Comparison of ENCODE assay signal across 28 cellular contexts in genomic region chr2:98108110-98108509, GRCh38.
"Had no signal": no experiment of that assay in that cellular context is flagged by ENCODE, and none has a peak within 500 bp of the region (broad histone marks: within the 10 kb centered on the region; RNA-seq: fewer than 3 reads in every experiment).

No MANE protein-coding gene starts in this region.

- H3K4me1 ChIP-seq: left lung, prostate gland, stomach, testis, thyroid gland, upper lobe of right lung had no signal

- H3K4me3 ChIP-seq: left lung, lung, mucosa of descending colon, ovary, prostate gland, skin epidermis, stomach, testis, thyroid gland, upper lobe of right lung had no signal

- H3K27ac ChIP-seq: left lung, ovary, prostate gland, skin epidermis, stomach, testis, thyroid gland, upper lobe of right lung had no signal

- DNase-seq: hypothalamus; immature natural killer cell; kidney; left colon; left lung; midbrain; mucosa of descending colon; naive thymus-derived CD4-positive, alpha-beta T cell; ovary; posterior cingulate gyrus; retina; right cardiac atrium; stimulated activated CD4-positive, alpha-beta T cell treated with anti-CD3 and anti-CD28 coated beads, Interleukin-12 subunit alpha, Interleukin-12 subunit beta, amount 100 ng/mL, for 4 hours; stimulated activated CD4-positive, alpha-beta T cell treated with anti-CD3 and anti-CD28 coated beads, Interleukin-15, amount 100 ng/mL, for 24 hours; stimulated activated CD4-positive, alpha-beta T cell treated with anti-CD3 and anti-CD28 coated beads, Interleukin-2, amount 100 ng/mL, for 24 hours; stimulated activated CD4-positive, alpha-beta T cell treated with anti-CD3 and anti-CD28 coated beads, Interleukin-4, amount 100 ng/mL, for 1 hour; stimulated activated naive B cell treated with anti-CD40 and anti-IgM and Interleukin-4, amounts not matched to agents 10 μg/mL and 1 μg/mL and 100 μg/mL, for 72 hours; stimulated activated naive CD8-positive, alpha-beta T cell treated with anti-CD3 and anti-CD28 coated beads, Interleukin-15, Interleukin-2, amounts not matched to agents 100 U/mL and 50 U/mL, for 24 hours; stomach; testis; thyroid gland; trophoblast cell; upper lobe of right lung had no signal

- H3K36me3 ChIP-seq: left lung, ovary, prostate gland, stomach, thyroid gland, upper lobe of right lung had no signal

- FAIRE-seq: islet of Langerhans, kidney, urothelium cell line had no signal

- H3K27me3 ChIP-seq: left lung, ovary, stomach, testis, thyroid gland, upper lobe of right lung had no signal
